Comparison of ENCODE assay signal across 16 cellular contexts in genomic region chr9:88951143-88951542, GRCh38. TPM values are rescaled to one million over a fixed set of nuclear protein-coding genes. Genes with fewer than 3 reads are reported as not detected.
"Had no signal": no experiment of that assay in that cellular context is flagged by ENCODE, and none has a peak within 500 bp of the region (broad histone marks: within the 10 kb centered on the region; RNA-seq: fewer than 3 reads in every experiment).

No MANE protein-coding gene starts in this region.

- FAIRE-seq: frontal cortex, keratinocyte had no signal

- H3K27ac ChIP-seq: neural progenitor cell, parathyroid adenoma, spleen had no signal

- H3K4me3 ChIP-seq: adrenal gland, neural progenitor cell, spleen had no signal

- H3K9me3 ChIP-seq: adrenal gland, spleen had no signal

- H2AFZ ChIP-seq: neural progenitor cell, parathyroid adenoma had no signal

- H3K9ac ChIP-seq: neural progenitor cell, parathyroid adenoma had no signal

- H3K4me2 ChIP-seq: neural progenitor cell had no signal

- H3K4me1 ChIP-seq: parathyroid adenoma had no signal

- H3K79me2 ChIP-seq: parathyroid adenoma had no signal

- H3K36me3 ChIP-seq: adrenal gland, neural progenitor cell, spleen had no signal

- H3K27me3 ChIP-seq: adrenal gland, neural progenitor cell had no signal

- ATAC-seq: activated CD8-positive, alpha-beta T cell treated with anti-CD3 and anti-CD28 coated beads, Interleukin-2, amount 10 ng/mL, durations not matched to agents 7 days and 5 days; T-helper 17 cell; WTC11 had no signal

- DNase-seq: activated CD4-positive, alpha-beta T cell treated with anti-CD3 and anti-CD28 coated beads for 48 hours; activated CD8-positive, alpha-beta T cell treated with anti-CD3 and anti-CD28 coated beads, Interleukin-2, amount 10 ng/mL, durations not matched to agents 7 days and 5 days; activated naive CD4-positive, alpha-beta T cell treated with Interleukin-2 at 50 U/mL for 16 hours; adrenal gland; endodermal cell; left ventricle myocardium superior; retina; spleen; stimulated activated CD4-positive, alpha-beta T cell treated with anti-CD3 and anti-CD28 coated beads, Interleukin-1b, Interleukin-23, amount 100 ng/mL, for 48 hours; stimulated activated naive CD4-positive, alpha-beta T cell; T-helper 17 cell had no signal

RNA-seq across cellular contexts. Expression of gene S1PR3, which starts 40.1 kb away (rescaled TPM):
- total RNA-seq: activated CD8-positive, alpha-beta T cell treated with anti-CD3 and anti-CD28 coated beads, Interleukin-2, amount 10 ng/mL, durations not matched to agents 7 days and 5 days had no signal
